ENCODE assay signal across 22 cellular contexts in genomic region chr20:48731581-48731980, GRCh38.
DNase-seq lines count a peak whose midpoint lies in the region; TF ChIP-seq lines count a peak whose summit lies in the region.
"Had no signal": no experiment of that assay in that cellular context is flagged by ENCODE, and none has a peak within 500 bp of the region (broad histone marks: within the 10 kb centered on the region; RNA-seq: fewer than 3 reads in every experiment).

No MANE protein-coding gene starts in this region.

- H3K27ac ChIP-seq in cingulate gyrus (ENCODE audit: low read depth, low read length) (peak overlapping the region; percentile 99), neutrophil (peak overlapping the region; percentile 66)
- H3K27ac ChIP-seq: esophagus squamous epithelium, foreskin keratinocyte, heart right ventricle, sigmoid colon had no signal

- peaks cover 72 to 87% of the 10 kb centered on the region in 2 experiments for H3K4me1 ChIP-seq in neutrophil (ENCODE audit: control insufficient read depth in 1 of 2, insufficient read depth in 1 of 2, low read depth in 1 of 2, low read length in 1 of 2)
- H3K4me1 ChIP-seq: foreskin keratinocyte, sigmoid colon had no signal

- H3K9me3 ChIP-seq in neutrophil: no peaks in the 10 kb centered on the region
- H3K9me3 ChIP-seq: esophagus squamous epithelium, heart right ventricle, sigmoid colon had no signal

- H3K36me3 ChIP-seq in neutrophil: peaks cover 100% of the 10 kb centered on the region
- H3K36me3 ChIP-seq: sigmoid colon had no signal

- no peaks in the 10 kb centered on the region for H3K27me3 ChIP-seq in neutrophil
- H3K27me3 ChIP-seq: esophagus squamous epithelium, heart right ventricle, sigmoid colon had no signal

- DNase-seq in DMS 273 (lab: John Stamatoyannopoulos, UW; ENCODE audit: unreplicated experiment) (peak; percentile 96), NCI-H446 (lab: John Stamatoyannopoulos, UW) (peak; percentile 50 to 93), NCI-H128 (lab: John Stamatoyannopoulos, UW; ENCODE audit: unreplicated experiment) (no peak), SKM-1 (lab: John Stamatoyannopoulos, UW; ENCODE audit: unreplicated experiment) (no peak), T-helper 2 cell (no peak)
- DNase-seq: activated gamma-delta T cell; activated naive CD8-positive, alpha-beta T cell treated with anti-CD3 and anti-CD28 coated beads for 36 hours; esophagus squamous epithelium; foreskin keratinocyte; heart right ventricle; HFFc6; NCI-H1048; NCI-H187; NCI-H69; Right ventricle myocardium superior; stimulated activated CD4-positive, alpha-beta T cell treated with anti-CD3 and anti-CD28 coated beads, Interleukin-12 subunit alpha, Interleukin-12 subunit beta, amount 100 ng/mL, for 4 hours; stimulated activated CD4-positive, alpha-beta T cell treated with anti-CD3 and anti-CD28 coated beads, Interleukin-2, amount 100 ng/mL, for 48 hours had no signal

- no peak for TF ChIP-seq CTCF in neutrophil (IDR thresholded peaks at IDR 0.05)

- no peak overlapping the region for H3K4me3 ChIP-seq in neutrophil (ENCODE audit: low read depth in 1 of 2, low read length in 1 of 2)
- H3K4me3 ChIP-seq: esophagus squamous epithelium, GM23338, heart right ventricle, K562, sigmoid colon had no signal

Comparison
In these comparisons a context has a peak if more than half of its experiments do, and no peak if none do; other contexts are left out.
1. DNase-seq: peak in DMS 273 (single experiment) and NCI-H446 (2 of 2); none in NCI-H128 (single experiment), SKM-1 (single experiment) and T-helper 2 cell (0 of 5).